23 cellular contexts compared by ENCODE assay signal in genomic region chr16:86502856-86503748, GRCh38. TPM values are rescaled to one million over a fixed set of nuclear protein-coding genes. Genes with fewer than 3 reads are reported as not detected.
DNase-seq lines count a peak whose midpoint lies in the region; ATAC-seq and TF ChIP-seq lines count a peak whose summit lies in the region.
"Had no signal": no experiment of that assay in that cellular context is flagged by ENCODE, and none has a peak within 500 bp of the region (broad histone marks: within the 10 kb centered on the region; RNA-seq: fewer than 3 reads in every experiment).

No MANE protein-coding gene starts in this region.

- ATAC-seq in left lung (no peak), GM21717 (IDR thresholded peaks at IDR 0.05; ENCODE audit: unreplicated experiment) (no peak), GM18868 (IDR thresholded peaks at IDR 0.05; ENCODE audit: unreplicated experiment) (no peak)
- ATAC-seq: activated CD8-positive, alpha-beta T cell treated with anti-CD3 and anti-CD28 coated beads, Interleukin-2, amount 10 ng/mL, durations not matched to agents 7 days and 5 days; activated T-cell treated with anti-CD3 and anti-CD28 coated beads, Interleukin-2, amount 50 U/mL, for 4 hours; gastrocnemius medialis; naive thymus-derived CD8-positive, alpha-beta T cell; stimulated activated effector memory CD8-positive, alpha-beta T cell treated with anti-CD3 and anti-CD28 coated beads, Interleukin-12 subunit alpha, Interleukin-12 subunit beta, amount 100 ng/mL, for 72 hours; T-cell had no signal

- no peak for TF ChIP-seq EP300 in sigmoid colon (IDR thresholded peaks at IDR 0.05)

- TF ChIP-seq CTCF in left lung (IDR thresholded peaks at IDR 0.05): no peak
- no peak for TF ChIP-seq CTCF in sigmoid colon (IDR thresholded peaks at IDR 0.05)

- peak; percentile 61 for DNase-seq in HCEC 1CT
- no peak for DNase-seq in left lung
- peak; percentile 69 for DNase-seq in sigmoid colon
- no peak for DNase-seq in activated T-cell treated with anti-CD3 and anti-CD28 coated beads, Interleukin-2, amount 50 U/mL, for 48 hours
- no peak for DNase-seq in HuH-7.5 (ENCODE audit: low spot score)
- DNase-seq: activated B cell treated with CpG ODN at 0.5 μM for 24 hours; activated CD8-positive, alpha-beta T cell treated with anti-CD3 and anti-CD28 coated beads, Interleukin-2, amount 10 ng/mL, durations not matched to agents 7 days and 5 days; activated T-cell treated with anti-CD3 and anti-CD28 coated beads, Interleukin-2, amount 50 U/mL, for 4 hours; cerebellar nuclear complex; gastrocnemius medialis; NCI-H1694 treated with DMSO at 0.1 percent for 48 hours; NK-92 treated with Interleukin-12 subunit alpha and Interleukin-12 subunit beta, amount 100 ng/mL, for 24 hours; stimulated activated CD4-positive, alpha-beta T cell treated with anti-CD3 and anti-CD28 coated beads, Interleukin-12 subunit alpha, Interleukin-12 subunit beta, amount 100 ng/mL, for 4 hours; T-cell had no signal

- intact Hi-C loops in left lung (cut with DNase I): no loop called here
- intact Hi-C loops in sigmoid colon (cut with DNase I): no loop called here

- no peak for TF ChIP-seq POLR2A in sigmoid colon (IDR thresholded peaks at IDR 0.05)

- peaks cover 7 to 17% of the 10 kb centered on the region in 2 donors for H3K27me3 ChIP-seq in esophagus (ENCODE audit: control insufficient read depth in 1 of 2, insufficient read depth in 2 of 2, low read length in 2 of 2)
- peaks cover 79 to 100% of the 10 kb centered on the region in 2 donors for H3K27me3 ChIP-seq in left lung
- H3K27me3 ChIP-seq in sigmoid colon: peaks cover 0 to 17% (median 4%) of the 10 kb centered on the region in 3 donors

- H3K36me3 ChIP-seq in esophagus (ENCODE audit: control insufficient read depth in 2 of 2, insufficient read depth in 2 of 2, low read length in 1 of 2) (no peaks in the 10 kb centered on the region), left lung (no peaks in the 10 kb centered on the region), sigmoid colon (no peaks in the 10 kb centered on the region)
- H3K36me3 ChIP-seq: gastrocnemius medialis, tibial nerve had no signal

- WGBS in esophagus, 2 donors: 22 to 26% methylated on average over 22 of the region's 22 CpGs
- WGBS in sigmoid colon, 2 donors: 9 to 19% methylated on average over 22 of the region's 22 CpGs

- peaks cover 0 to 5% of the 10 kb centered on the region in 2 donors for H3K4me1 ChIP-seq in esophagus (ENCODE audit: control insufficient read depth in 2 of 2, insufficient read depth in 2 of 2, low read length in 1 of 2)
- peaks cover 0 to 13% of the 10 kb centered on the region in 2 donors for H3K4me1 ChIP-seq in left lung
- peaks cover 0 to 84% (median 45%) of the 10 kb centered on the region in 4 donors for H3K4me1 ChIP-seq in sigmoid colon

- peak overlapping the region; percentile 68 to 83 for H3K27ac ChIP-seq in esophagus (ENCODE audit: low read depth in 2 of 2, low read length in 1 of 2)
- peak overlapping the region; percentile 53 to 87 for H3K27ac ChIP-seq in left lung
- H3K27ac ChIP-seq in sigmoid colon: peak overlapping the region; percentile 99 to 100 (median 99)
- H3K27ac ChIP-seq: gastrocnemius medialis, HL-60, RWPE1, tibial nerve had no signal

- peak overlapping the region in 1 of 2 donors; percentile 29 for H3K4me3 ChIP-seq in esophagus (ENCODE audit: low read depth in 1 of 2, low read length in 2 of 2)
- peak overlapping the region in 1 of 2 donors; percentile 54 for H3K4me3 ChIP-seq in left lung
- H3K4me3 ChIP-seq in sigmoid colon: peak overlapping the region; percentile 81 to 95 (median 86)
- H3K4me3 ChIP-seq: gastrocnemius medialis, tibial nerve had no signal

- peaks cover 0 to 2% of the 10 kb centered on the region in 2 donors for H3K9me3 ChIP-seq in esophagus (ENCODE audit: control insufficient read depth in 2 of 2, insufficient read depth in 1 of 2, low read depth in 1 of 2, low read length in 1 of 2)
- no peaks in the 10 kb centered on the region for H3K9me3 ChIP-seq in left lung
- no peaks in the 10 kb centered on the region for H3K9me3 ChIP-seq in sigmoid colon
- H3K9me3 ChIP-seq: gastrocnemius medialis, tibial nerve had no signal

RNA-seq across cellular contexts. Expression of gene FOXF1, which starts 7.2 kb away (rescaled TPM):
- 1 to 10 TPM; 2.1 to 4.6 TPM for polyA plus RNA-seq in esophagus
- 10 to 100 TPM; 21.7 to 30.3 TPM for total RNA-seq in left lung
- 10 to 100 TPM; 44.6 to 74.2 (median 59.3) TPM for total RNA-seq in sigmoid colon
- polyA plus RNA-seq in sigmoid colon: 1 to 10 TPM; 2.5 to 8.5 (median 4.8) TPM
- total RNA-seq: activated B cell treated with CpG ODN at 0.5 μM for 24 hours; activated CD8-positive, alpha-beta T cell treated with anti-CD3 and anti-CD28 coated beads, Interleukin-2, amount 10 ng/mL, durations not matched to agents 7 days and 5 days; naive thymus-derived CD8-positive, alpha-beta T cell; progenitor cell of endocrine pancreas had no signal
- polyA plus RNA-seq: naive thymus-derived CD8-positive, alpha-beta T cell had no signal

RNA-seq across cellular contexts. Expression of gene MTHFSD, which starts 51.9 kb away (rescaled TPM):
- 10 to 100 TPM in 1 of 2 donors, 1 to 10 TPM in 1; 9.7 to 14.1 TPM for polyA plus RNA-seq in esophagus
- 10 to 100 TPM; 19.7 to 20.2 TPM for total RNA-seq in left lung
- 10 to 100 TPM; 10.7 to 18.8 (median 11.9) TPM for total RNA-seq in sigmoid colon
- 10 to 100 TPM in 1 of 3 donors, 1 to 10 TPM in 2; 5.5 to 12.9 (median 6.6) TPM for polyA plus RNA-seq in sigmoid colon

Comparison
In these comparisons a context has a peak if more than half of its experiments do, and no peak if none do; other contexts are left out.
1. DNase-seq: peak in HCEC 1CT (single experiment) and sigmoid colon (single experiment); none in left lung (0 of 2), activated T-cell treated with anti-CD3 and anti-CD28 coated beads, Interleukin-2, amount 50 U/mL, for 48 hours (0 of 2) and HuH-7.5 (single experiment).
2. Peak in every context shown above with its lines, with median percentiles within 50 percentile points of each other: H3K27ac ChIP-seq.